19 cellular contexts compared by ENCODE assay signal in genomic region chr6:6614965-6615304, GRCh38. TPM values are rescaled to one million over a fixed set of nuclear protein-coding genes. Genes with fewer than 3 reads are reported as not detected.
DNase-seq lines count a peak whose midpoint lies in the region; ATAC-seq and TF ChIP-seq lines count a peak whose summit lies in the region.
"Had no signal": no experiment of that assay in that cellular context is flagged by ENCODE, and none has a peak within 500 bp of the region (broad histone marks: within the 10 kb centered on the region; RNA-seq: fewer than 3 reads in every experiment).

No MANE protein-coding gene starts in this region.

- H3K27me3 Mint-ChIP-seq in activated naive CD4-positive, alpha-beta T cell treated with anti-CD3 and anti-CD28 coated beads, Interleukin-2, amount 10 ng/mL, durations not matched to agents 7 days and 5 days: peaks cover 3% of the 10 kb centered on the region
- H3K27me3 Mint-ChIP-seq in T-helper 1 cell treated with Interleukin-12 subunit alpha and Interleukin-12 subunit beta and Interleukin-4 antibody, amounts not matched to agents 30 μg/mL and 1 μg/mL, for 36 hours (ENCODE audit: low read depth): no peaks in the 10 kb centered on the region
- no peaks in the 10 kb centered on the region for H3K27me3 Mint-ChIP-seq in stimulated activated memory B cell treated with anti-CD40 and anti-IgM and Interleukin-4, amounts not matched to agents 10 μg/mL and 1 μg/mL and 100 μg/mL, for 72 hours
- H3K27me3 Mint-ChIP-seq in endodermal cell (ENCODE audit: insufficient read depth) (peaks cover 8% of the 10 kb centered on the region), endothelial cell (ENCODE audit: unreplicated experiment) (peaks cover 3% of the 10 kb centered on the region)
- H3K27me3 Mint-ChIP-seq: memory B cell had no signal

- peaks cover 95% of the 10 kb centered on the region for H3K4me1 Mint-ChIP-seq in activated naive CD4-positive, alpha-beta T cell treated with anti-CD3 and anti-CD28 coated beads, Interleukin-2, amount 10 ng/mL, durations not matched to agents 7 days and 5 days
- peaks cover 67% of the 10 kb centered on the region for H3K4me1 Mint-ChIP-seq in T-helper 1 cell treated with Interleukin-12 subunit alpha and Interleukin-12 subunit beta and Interleukin-4 antibody, amounts not matched to agents 30 μg/mL and 1 μg/mL, for 36 hours (ENCODE audit: low read depth)
- peaks cover 72% of the 10 kb centered on the region for H3K4me1 Mint-ChIP-seq in stimulated activated memory B cell treated with anti-CD40 and anti-IgM and Interleukin-4, amounts not matched to agents 10 μg/mL and 1 μg/mL and 100 μg/mL, for 72 hours
- H3K4me1 Mint-ChIP-seq in endodermal cell (no peaks in the 10 kb centered on the region), endothelial cell (ENCODE audit: unreplicated experiment) (peaks cover 12% of the 10 kb centered on the region)

- no peak for TF ChIP-seq CTCF in endodermal cell (conservative IDR thresholded peaks at IDR 0.05)
- no peak for TF ChIP-seq CTCF in endothelial cell (IDR thresholded peaks at IDR 0.05; ENCODE audit: unreplicated experiment)

- 95% methylated on average over 7 of the region's 7 CpGs for WGBS in endodermal cell (ENCODE audit: insufficient coverage in 1 of 2, insufficient read length in 1 of 2), 2 experiments

- DNase-seq in activated naive CD4-positive, alpha-beta T cell treated with anti-CD3 and anti-CD28 coated beads, Interleukin-2, amount 10 ng/mL, durations not matched to agents 7 days and 5 days: peak; percentile 47
- no peak for DNase-seq in activated naive CD4-positive, alpha-beta T cell (lab: John Stamatoyannopoulos, UW)
- peak; percentile 57 for DNase-seq in central memory CD4-positive, alpha-beta T cell
- DNase-seq in endodermal cell (no peak), endothelial cell (ENCODE audit: low spot score) (no peak), NCI-H1436 (lab: John Stamatoyannopoulos, UW) (no peak)
- DNase-seq: ACHN; activated CD8-positive, alpha-beta memory T cell treated with anti-CD3 and anti-CD28 coated beads, Interleukin-2, amount 50 U/mL, for 48 hours; aorta; kidney; NCI-H526; SHP77; trophoblast cell had no signal

- H3K4me3 Mint-ChIP-seq in activated naive CD4-positive, alpha-beta T cell treated with anti-CD3 and anti-CD28 coated beads, Interleukin-2, amount 10 ng/mL, durations not matched to agents 7 days and 5 days: peak overlapping the region; percentile 68
- H3K4me3 Mint-ChIP-seq in T-helper 1 cell treated with Interleukin-12 subunit alpha and Interleukin-12 subunit beta and Interleukin-4 antibody, amounts not matched to agents 30 μg/mL and 1 μg/mL, for 36 hours: peak overlapping the region; percentile 78
- no peak overlapping the region for H3K4me3 Mint-ChIP-seq in stimulated activated memory B cell treated with anti-CD40 and anti-IgM and Interleukin-4, amounts not matched to agents 10 μg/mL and 1 μg/mL and 100 μg/mL, for 72 hours
- H3K4me3 Mint-ChIP-seq in endodermal cell (no peak overlapping the region), endothelial cell (ENCODE audit: unreplicated experiment) (no peak overlapping the region)
- H3K4me3 Mint-ChIP-seq: memory B cell, neural progenitor cell, WTC11 had no signal

- H3K9ac ChIP-seq in endodermal cell (ENCODE audit: extremely low read depth, low read length, poor library complexity, severe bottlenecking): no peak overlapping the region
- H3K9ac ChIP-seq: GM23248, neural progenitor cell had no signal

- peak overlapping the region; percentile 98 for H3K27ac Mint-ChIP-seq in activated naive CD4-positive, alpha-beta T cell treated with anti-CD3 and anti-CD28 coated beads, Interleukin-2, amount 10 ng/mL, durations not matched to agents 7 days and 5 days
- peak overlapping the region; percentile 94 for H3K27ac Mint-ChIP-seq in T-helper 1 cell treated with Interleukin-12 subunit alpha and Interleukin-12 subunit beta and Interleukin-4 antibody, amounts not matched to agents 30 μg/mL and 1 μg/mL, for 36 hours
- peak overlapping the region; percentile 9 for H3K27ac Mint-ChIP-seq in stimulated activated memory B cell treated with anti-CD40 and anti-IgM and Interleukin-4, amounts not matched to agents 10 μg/mL and 1 μg/mL and 100 μg/mL, for 72 hours
- H3K27ac Mint-ChIP-seq in endodermal cell (no peak overlapping the region), endothelial cell (ENCODE audit: unreplicated experiment) (no peak overlapping the region)
- H3K27ac Mint-ChIP-seq: memory B cell, neural progenitor cell, WTC11 had no signal

- H3K9me3 Mint-ChIP-seq in activated naive CD4-positive, alpha-beta T cell treated with anti-CD3 and anti-CD28 coated beads, Interleukin-2, amount 10 ng/mL, durations not matched to agents 7 days and 5 days: peaks cover 13% of the 10 kb centered on the region
- H3K9me3 Mint-ChIP-seq in T-helper 1 cell treated with Interleukin-12 subunit alpha and Interleukin-12 subunit beta and Interleukin-4 antibody, amounts not matched to agents 30 μg/mL and 1 μg/mL, for 36 hours: peaks cover 6% of the 10 kb centered on the region
- no peaks in the 10 kb centered on the region for H3K9me3 Mint-ChIP-seq in stimulated activated memory B cell treated with anti-CD40 and anti-IgM and Interleukin-4, amounts not matched to agents 10 μg/mL and 1 μg/mL and 100 μg/mL, for 72 hours
- H3K9me3 Mint-ChIP-seq in endodermal cell (peaks cover 11% of the 10 kb centered on the region), endothelial cell (ENCODE audit: unreplicated experiment) (no peaks in the 10 kb centered on the region)
- H3K9me3 Mint-ChIP-seq: memory B cell, neural progenitor cell had no signal

- H3K36me3 ChIP-seq in endodermal cell (ENCODE audit: control insufficient read depth, insufficient read depth, low read length): no peaks in the 10 kb centered on the region
- H3K36me3 ChIP-seq: neural progenitor cell had no signal

- no peaks in the 10 kb centered on the region for H3K4me1 ChIP-seq in endodermal cell (ENCODE audit: control insufficient read depth, insufficient read depth, low read length)
- H3K4me1 ChIP-seq: neural progenitor cell had no signal

- H3K9me3 ChIP-seq in endodermal cell (ENCODE audit: control insufficient read depth, low read length): peaks cover 11% of the 10 kb centered on the region

- H3K27ac ChIP-seq in endodermal cell (ENCODE audit: low read depth, low read length): no peak overlapping the region
- H3K27ac ChIP-seq: GM23248, neural progenitor cell had no signal

- no peak overlapping the region for H3K4me3 ChIP-seq in endodermal cell (ENCODE audit: low read length)
- H3K4me3 ChIP-seq: neural progenitor cell had no signal

- H3K36me3 Mint-ChIP-seq in activated naive CD4-positive, alpha-beta T cell treated with anti-CD3 and anti-CD28 coated beads, Interleukin-2, amount 10 ng/mL, durations not matched to agents 7 days and 5 days: peaks cover 57% of the 10 kb centered on the region
- H3K36me3 Mint-ChIP-seq in T-helper 1 cell treated with Interleukin-12 subunit alpha and Interleukin-12 subunit beta and Interleukin-4 antibody, amounts not matched to agents 30 μg/mL and 1 μg/mL, for 36 hours (ENCODE audit: low read depth): peaks cover 15% of the 10 kb centered on the region
- peaks cover 42% of the 10 kb centered on the region for H3K36me3 Mint-ChIP-seq in stimulated activated memory B cell treated with anti-CD40 and anti-IgM and Interleukin-4, amounts not matched to agents 10 μg/mL and 1 μg/mL and 100 μg/mL, for 72 hours
- H3K36me3 Mint-ChIP-seq in endodermal cell (ENCODE audit: low read depth): no peaks in the 10 kb centered on the region
- H3K36me3 Mint-ChIP-seq in endothelial cell (ENCODE audit: low read depth, unreplicated experiment): no peaks in the 10 kb centered on the region
- H3K36me3 Mint-ChIP-seq: neural progenitor cell, WTC11 had no signal

- no peaks in the 10 kb centered on the region for H3K27me3 ChIP-seq in endodermal cell (ENCODE audit: control insufficient read depth, insufficient read depth, low read length, poor library complexity, severe bottlenecking)
- H3K27me3 ChIP-seq: neural progenitor cell had no signal

- ATAC-seq in stimulated activated memory B cell treated with anti-CD40 and anti-IgM and Interleukin-4, amounts not matched to agents 10 μg/mL and 1 μg/mL and 100 μg/mL, for 72 hours: no peak
- ATAC-seq: WTC11 had no signal

- CTCF ChIA-PET in activated naive CD4-positive, alpha-beta T cell treated with anti-CD3 and anti-CD28 coated beads, Interleukin-2, amount 10 ng/mL, durations not matched to agents 7 days and 5 days (lab: Charles Lee): interaction anchor here (0.8 to 1.0 kb wide), 3 partner anchors 22 to 56 kb away, joined by 3 read pairs; no protein-coding TSS in a partner anchor

RNA-seq across cellular contexts. Expression of gene LY86, which starts 26.4 kb away (rescaled TPM):
- total RNA-seq in endodermal cell (not detected), endothelial cell (ENCODE audit: unreplicated experiment) (not detected)
- not detected for polyA plus RNA-seq in endodermal cell (2013, experiment 1 of 2)
- not detected for polyA plus RNA-seq in endodermal cell (2013, experiment 2 of 2)
- total RNA-seq: GM23248, WTC11 had no signal
- polyA plus RNA-seq: GM23248 had no signal

Comparison
In these comparisons a context has a peak if more than half of its experiments do, and no peak if none do; other contexts are left out.
1. DNase-seq: peak in activated naive CD4-positive, alpha-beta T cell treated with anti-CD3 and anti-CD28 coated beads, Interleukin-2, amount 10 ng/mL, durations not matched to agents 7 days and 5 days (single experiment) and central memory CD4-positive, alpha-beta T cell (single experiment); none in activated naive CD4-positive, alpha-beta T cell (0 of 4), endodermal cell (single experiment), endothelial cell (single experiment) and NCI-H1436 (single experiment).
2. H3K27ac Mint-ChIP-seq: peak in activated naive CD4-positive, alpha-beta T cell treated with anti-CD3 and anti-CD28 coated beads, Interleukin-2, amount 10 ng/mL, durations not matched to agents 7 days and 5 days (single experiment), T-helper 1 cell treated with Interleukin-12 subunit alpha and Interleukin-12 subunit beta and Interleukin-4 antibody, amounts not matched to agents 30 μg/mL and 1 μg/mL, for 36 hours (single experiment) and stimulated activated memory B cell treated with anti-CD40 and anti-IgM and Interleukin-4, amounts not matched to agents 10 μg/mL and 1 μg/mL and 100 μg/mL, for 72 hours (single experiment); none in endodermal cell (single experiment) and endothelial cell (single experiment).
3. H3K4me3 Mint-ChIP-seq: peak in activated naive CD4-positive, alpha-beta T cell treated with anti-CD3 and anti-CD28 coated beads, Interleukin-2, amount 10 ng/mL, durations not matched to agents 7 days and 5 days (single experiment) and T-helper 1 cell treated with Interleukin-12 subunit alpha and Interleukin-12 subunit beta and Interleukin-4 antibody, amounts not matched to agents 30 μg/mL and 1 μg/mL, for 36 hours (single experiment); none in stimulated activated memory B cell treated with anti-CD40 and anti-IgM and Interleukin-4, amounts not matched to agents 10 μg/mL and 1 μg/mL and 100 μg/mL, for 72 hours (single experiment), endodermal cell (single experiment) and endothelial cell (single experiment).